Comparison of ENCODE assay signal across 8 cellular contexts in genomic region chr1:227947425-227947677, GRCh38. TPM values are rescaled to one million over a fixed set of nuclear protein-coding genes. Genes with fewer than 3 reads are reported as not detected.
DNase-seq lines count a peak whose midpoint lies in the region; FAIRE-seq and TF ChIP-seq lines count a peak whose summit lies in the region.

No MANE protein-coding gene starts in this region.

- H3K27ac Mint-ChIP-seq in T-helper 1 cell treated with Interleukin-12 subunit alpha and Interleukin-12 subunit beta and Interleukin-4 antibody, amounts not matched to agents 30 μg/mL and 1 μg/mL, for 36 hours: no peak overlapping the region
- no peak overlapping the region for H3K27ac Mint-ChIP-seq in astrocyte (ENCODE audit: unreplicated experiment)

- H3K36me3 ChIP-seq in astrocyte (ENCODE audit: insufficient read depth, low read length) (no peaks in the 10 kb centered on the region), kidney (ENCODE audit: control insufficient read depth in 1 of 2, insufficient read depth in 2 of 2, low read length in 2 of 2) (no peaks in the 10 kb centered on the region), thymus (ENCODE audit: control insufficient read depth, insufficient read depth) (no peaks in the 10 kb centered on the region), BE2C (no peaks in the 10 kb centered on the region)

- no peaks in the 10 kb centered on the region for H3K9me3 ChIP-seq in astrocyte (ENCODE audit: insufficient read depth, low read depth, low read length)
- no peaks in the 10 kb centered on the region for H3K9me3 ChIP-seq in kidney (ENCODE audit: control insufficient read depth in 1 of 2, low read length in 2 of 2)
- no peaks in the 10 kb centered on the region for H3K9me3 ChIP-seq in thymus (ENCODE audit: control insufficient read depth)
- H3K9me3 ChIP-seq in BE2C: no peaks in the 10 kb centered on the region

- H4K20me1 ChIP-seq in astrocyte (ENCODE audit: insufficient read depth, low read length): peaks cover 13% of the 10 kb centered on the region

- H3K27me3 ChIP-seq in astrocyte (ENCODE audit: insufficient read depth, low read length): no peaks in the 10 kb centered on the region
- H3K27me3 ChIP-seq in thymus (ENCODE audit: control insufficient read depth, insufficient read depth): peaks cover 42% of the 10 kb centered on the region
- H3K27me3 ChIP-seq in BE2C: peaks cover 34% of the 10 kb centered on the region

- H3K4me1 ChIP-seq in astrocyte (ENCODE audit: insufficient read depth, low read length) (peaks cover 18% of the 10 kb centered on the region), kidney (ENCODE audit: control insufficient read depth in 1 of 2, insufficient read depth in 1 of 2, low read depth in 1 of 2, low read length in 2 of 2) (peaks cover 6% of the 10 kb centered on the region in 2 donors), thymus (ENCODE audit: control insufficient read depth, insufficient read depth, low read length) (no peaks in the 10 kb centered on the region), BE2C (no peaks in the 10 kb centered on the region; the same call in 1 of the 2 replicates)

- H3K36me3 Mint-ChIP-seq in T-helper 1 cell treated with Interleukin-12 subunit alpha and Interleukin-12 subunit beta and Interleukin-4 antibody, amounts not matched to agents 30 μg/mL and 1 μg/mL, for 36 hours (ENCODE audit: low read depth): no peaks in the 10 kb centered on the region
- no peaks in the 10 kb centered on the region for H3K36me3 Mint-ChIP-seq in astrocyte (ENCODE audit: low read depth, unreplicated experiment)

- peak overlapping the region; percentile 50 for H3K4me3 ChIP-seq in astrocyte (ENCODE audit: insufficient read depth, low read depth, low read length)
- H3K4me3 ChIP-seq in kidney (ENCODE audit: low read length in 2 of 2): peak overlapping the region; percentile 9 to 47
- H3K4me3 ChIP-seq in thymus (ENCODE audit: low read length): peak overlapping the region; percentile 46
- no peak overlapping the region for H3K4me3 ChIP-seq in BE2C (ENCODE audit: low read depth, low read length)

- H3K9ac ChIP-seq in astrocyte (ENCODE audit: low read length) (no peak overlapping the region), kidney (ENCODE audit: low read length in 2 of 2) (no peak overlapping the region)

- FAIRE-seq in astrocyte (lab: Jason Lieb, UNC) (no peak), kidney (lab: Jason Lieb, UNC) (no peak)

- intact Hi-C loops in kidney (cut with DNase I): loop anchor here (10.0 kb wide), 1 partner anchor 183 kb away; no protein-coding TSS in a partner anchor

- no peak for DNase-seq in T-helper 1 cell
- no peak for DNase-seq in astrocyte (ENCODE audit: low read depth)
- no peak for DNase-seq in kidney
- DNase-seq in SHP77 (lab: John Stamatoyannopoulos, UW): no peak
- no peak for DNase-seq in BE2C
- DNase-seq in GF-D8 (lab: John Stamatoyannopoulos, UW): no peak

- H3K27me3 Mint-ChIP-seq in T-helper 1 cell treated with Interleukin-12 subunit alpha and Interleukin-12 subunit beta and Interleukin-4 antibody, amounts not matched to agents 30 μg/mL and 1 μg/mL, for 36 hours (ENCODE audit: low read depth): peaks cover 38% of the 10 kb centered on the region
- H3K27me3 Mint-ChIP-seq in astrocyte (ENCODE audit: low read depth, unreplicated experiment): peaks cover 18% of the 10 kb centered on the region

- H3K27ac ChIP-seq in astrocyte (ENCODE audit: low read depth, low read length): no peak overlapping the region
- no peak overlapping the region for H3K27ac ChIP-seq in kidney (ENCODE audit: low read depth in 2 of 2, low read length in 2 of 2)
- no peak overlapping the region for H3K27ac ChIP-seq in thymus (ENCODE audit: low read depth)

- H3K4me1 Mint-ChIP-seq in T-helper 1 cell treated with Interleukin-12 subunit alpha and Interleukin-12 subunit beta and Interleukin-4 antibody, amounts not matched to agents 30 μg/mL and 1 μg/mL, for 36 hours (ENCODE audit: low read depth): peaks cover 5% of the 10 kb centered on the region
- peaks cover 4% of the 10 kb centered on the region for H3K4me1 Mint-ChIP-seq in astrocyte (ENCODE audit: low read depth, unreplicated experiment)

- H3K9me3 Mint-ChIP-seq in T-helper 1 cell treated with Interleukin-12 subunit alpha and Interleukin-12 subunit beta and Interleukin-4 antibody, amounts not matched to agents 30 μg/mL and 1 μg/mL, for 36 hours: no peaks in the 10 kb centered on the region
- no peaks in the 10 kb centered on the region for H3K9me3 Mint-ChIP-seq in astrocyte (ENCODE audit: unreplicated experiment)

- H3K4me2 ChIP-seq in astrocyte (ENCODE audit: low read length): peak overlapping the region; percentile 92

- H3K4me3 Mint-ChIP-seq in T-helper 1 cell treated with Interleukin-12 subunit alpha and Interleukin-12 subunit beta and Interleukin-4 antibody, amounts not matched to agents 30 μg/mL and 1 μg/mL, for 36 hours: peak overlapping the region; percentile 60
- peak overlapping the region; percentile 83 for H3K4me3 Mint-ChIP-seq in astrocyte (ENCODE audit: unreplicated experiment)

- TF ChIP-seq CTCF in astrocyte (IDR thresholded peaks at IDR 0.05; ENCODE audit: insufficient read depth, low read depth, low read length): no peak
- no peak for TF ChIP-seq CTCF in kidney (IDR thresholded peaks at IDR 0.05; ENCODE audit: borderline replicate concordance, extremely low read depth, insufficient read depth)
- TF ChIP-seq CTCF in BE2C (IDR thresholded peaks at IDR 0.05; ENCODE audit: low read depth, low read length): no peak

- peak overlapping the region; percentile 56 for H2AFZ ChIP-seq in astrocyte (ENCODE audit: low read depth, low read length)

- H3K79me2 ChIP-seq in astrocyte (ENCODE audit: insufficient read depth, low read length): no peaks in the 10 kb centered on the region

- WGBS in thymus: 2% methylated on average over 34 of the region's 34 CpGs

RNA-seq across cellular contexts. Expression of gene WNT9A, which starts 0.4 kb away (rescaled TPM):
- 2.6 and 4.1 TPM in 2 replicates for total RNA-seq in astrocyte
- 3.1 TPM for total RNA-seq in kidney
- polyA plus RNA-seq in kidney (ENCODE audit: insufficient read depth, low read depth, low replicate concordance): 0.58 TPM
- polyA plus RNA-seq in thymus: 2.9 TPM
- not detected for polyA plus RNA-seq in BE2C (2012; ENCODE audit: insufficient read depth, insufficient read length, low read depth)

RNA-seq across cellular contexts. Expression of gene WNT3A, which starts 59.4 kb away (rescaled TPM):
- total RNA-seq in astrocyte (not detected in 2 replicates), kidney (not detected)
- polyA plus RNA-seq in kidney (ENCODE audit: insufficient read depth, low read depth, low replicate concordance) (not detected), thymus (0.02 TPM)
- not detected for polyA plus RNA-seq in BE2C (2012; ENCODE audit: insufficient read depth, insufficient read length, low read depth)
